Comparison of ENCODE assay signal across 8 cellular contexts in genomic region chr2:46351388-46352141, GRCh38. TPM values are rescaled to one million over a fixed set of nuclear protein-coding genes. Genes with fewer than 3 reads are reported as not detected.
A peak's percentile ranks its signal among the peaks of the same experiment; 100 is the strongest.
DNase-seq lines count a peak whose midpoint lies in the region; ATAC-seq, FAIRE-seq and TF ChIP-seq lines count a peak whose summit lies in the region.

No MANE protein-coding gene starts in this region.

- no peaks in the 10 kb centered on the region for H3K79me2 ChIP-seq in H1 (ENCODE audit: control insufficient read depth in 1 of 2, insufficient read depth in 2 of 2, low read length in 2 of 2)

- no peak overlapping the region for H2AK5ac ChIP-seq in H1 (ENCODE audit: low read depth, low read length)

- H3K23ac ChIP-seq in H1 (ENCODE audit: insufficient read length) = no peak overlapping the region

- H3K9ac ChIP-seq in BLaER1 treated with 17β-estradiol and CSF1 and Interleukin-3, amounts not matched to agents 10 nM and 100 nM = peak overlapping the region; percentile 24 to 67 (median 56); a peak in 21 of 22 replicates
- no peak overlapping the region for H3K9ac ChIP-seq in H1 (replicated peaks in 1 of 4; ENCODE audit: extremely low read depth in 1 of 4, low read depth in 3 of 4, low read length in 3 of 4)

- no peak for TF ChIP-seq RAD21 in H1 (IDR thresholded peaks at IDR 0.05 in 1 of 2, conservative IDR thresholded peaks at IDR 0.05 in 1 of 2; ENCODE audit: low read depth in 2 of 2, low read length in 2 of 2)

- H3K27me3 ChIP-seq in BLaER1 treated with 17β-estradiol and CSF1 and Interleukin-3, amounts not matched to agents 10 nM and 100 nM = no peaks in the 10 kb centered on the region
- H3K27me3 ChIP-seq in H1 (replicated peaks in 1 of 4; ENCODE audit: control insufficient read depth in 3 of 4, extremely low read depth in 1 of 4, insufficient read depth in 3 of 4, low read length in 3 of 4) = no peaks in the 10 kb centered on the region

- peak overlapping the region; percentile 39 to 69 (median 57) for H3K4me3 ChIP-seq in BLaER1 treated with 17β-estradiol and CSF1 and Interleukin-3, amounts not matched to agents 10 nM and 100 nM
- no peak overlapping the region for H3K4me3 ChIP-seq in H1 (ENCODE audit: extremely low read depth in 1 of 4, insufficient read depth in 2 of 4, low read depth in 3 of 4, low read length in 4 of 4)

- no peak overlapping the region for H3K14ac ChIP-seq in H1 (ENCODE audit: insufficient read length)

- peak; percentile 88 for ATAC-seq in activated CD8-positive, alpha-beta T cell treated with anti-CD3 and anti-CD28 coated beads for 36 hours
- ATAC-seq in GM21576 (IDR thresholded peaks at IDR 0.05; ENCODE audit: unreplicated experiment) (no peak), GM19023 (IDR thresholded peaks at IDR 0.05; ENCODE audit: unreplicated experiment) (no peak)

- no peak overlapping the region for H2BK120ac ChIP-seq in H1 (replicated peaks; ENCODE audit: low read depth, low read length)

- peak overlapping the region; percentile 90 to 99 (median 93) for H3K4me2 ChIP-seq in BLaER1 treated with 17β-estradiol and CSF1 and Interleukin-3, amounts not matched to agents 10 nM and 100 nM
- H3K4me2 ChIP-seq in H1 (ENCODE audit: insufficient read depth in 1 of 2, low read depth in 2 of 2, low read length in 2 of 2) = no peak overlapping the region

- peaks cover 0 to 58% (median 0%) of the 10 kb centered on the region in 11 experiments; a peak in 6 of 22 replicates for H3K36me3 ChIP-seq in BLaER1 treated with 17β-estradiol and CSF1 and Interleukin-3, amounts not matched to agents 10 nM and 100 nM
- no peaks in the 10 kb centered on the region for H3K36me3 ChIP-seq in H1 (ENCODE audit: control insufficient read depth in 2 of 4, insufficient read depth in 4 of 4, low read length in 3 of 4)

- peaks cover 0 to 5% (median 0%) of the 10 kb centered on the region in 11 experiments; a peak in 4 of 22 replicates for H3K9me3 ChIP-seq in BLaER1 treated with 17β-estradiol and CSF1 and Interleukin-3, amounts not matched to agents 10 nM and 100 nM (replicated peaks in 1 of 11)
- no peaks in the 10 kb centered on the region for H3K9me3 ChIP-seq in H1 (ENCODE audit: insufficient read depth in 2 of 2, low read depth in 1 of 2, low read length in 1 of 2)

- no peak overlapping the region for H3K4ac ChIP-seq in H1 (replicated peaks; ENCODE audit: insufficient read length, low read depth, low read length)

- H2BK20ac ChIP-seq in H1 (ENCODE audit: low read length) = no peak overlapping the region

- peaks cover 0 to 9% (median 0%) of the 10 kb centered on the region in 11 experiments; a peak in 3 of 22 replicates for H4K20me1 ChIP-seq in BLaER1 treated with 17β-estradiol and CSF1 and Interleukin-3, amounts not matched to agents 10 nM and 100 nM
- no peaks in the 10 kb centered on the region for H4K20me1 ChIP-seq in H1 (replicated peaks in 1 of 2; ENCODE audit: control insufficient read depth in 1 of 2, insufficient read depth in 2 of 2, low read length in 2 of 2)

- 92% methylated on average over 14 of the region's 14 CpGs; no CpG with 5 or more reads in 1 of the 2 experiments for WGBS in H1 (ENCODE audit: extremely low coverage in 1 of 2, insufficient coverage in 1 of 2, insufficient read length in 1 of 2, insufficient replicate concordance in 2 of 2, low coverage in 1 of 2, low lambda C conversion rate in 2 of 2, missing lambda C conversion rate in 1 of 2), 2 experiments

- no peak for FAIRE-seq in H1 (lab: Jason Lieb, UNC)

- H4K91ac ChIP-seq in H1 (replicated peaks; ENCODE audit: insufficient read length, low read length) = no peak overlapping the region

- no peak for TF ChIP-seq CTCF in activated CD8-positive, alpha-beta T cell treated with anti-CD3 and anti-CD28 coated beads for 36 hours (IDR thresholded peaks at IDR 0.05)
- TF ChIP-seq CTCF in H1 (IDR thresholded peaks at IDR 0.05; ENCODE audit: control extremely low read depth in 1 of 3, insufficient read depth in 1 of 3, low read depth in 1 of 3, low read length in 3 of 3) = no peak

- H3K27me3 Mint-ChIP-seq in activated CD8-positive, alpha-beta T cell treated with anti-CD3 and anti-CD28 coated beads for 36 hours = no peaks in the 10 kb centered on the region

- TF ChIP-seq EP300 in H1 (IDR thresholded peaks at IDR 0.05; ENCODE audit: borderline replicate concordance in 1 of 2, low read depth in 2 of 2, low read length in 2 of 2) = no peak

- peak overlapping the region; percentile 75 for H3K4me3 Mint-ChIP-seq in activated CD8-positive, alpha-beta T cell treated with anti-CD3 and anti-CD28 coated beads for 36 hours

- no peaks in the 10 kb centered on the region for H3K23me2 ChIP-seq in H1 (ENCODE audit: low read depth, low read length)

- no peaks in the 10 kb centered on the region for H3K9me3 Mint-ChIP-seq in activated CD8-positive, alpha-beta T cell treated with anti-CD3 and anti-CD28 coated beads for 36 hours

- 0 out of 2 replicates have a peak overlapping the region, but pooled peaks have one; percentile 22 for H2BK15ac ChIP-seq in H1 (ENCODE audit: low read length)

- H2BK12ac ChIP-seq in H1 (ENCODE audit: low read depth, low read length) = no peak overlapping the region; the same call in 1 of the 2 replicates

- H3K79me1 ChIP-seq in H1 (ENCODE audit: low read depth, low read length) = no peaks in the 10 kb centered on the region

- H3K27ac Mint-ChIP-seq in activated CD8-positive, alpha-beta T cell treated with anti-CD3 and anti-CD28 coated beads for 36 hours = peak overlapping the region; percentile 93

- peak overlapping the region; percentile 44 to 77 (median 64); a peak in 20 of 22 replicates for H3K27ac ChIP-seq in BLaER1 treated with 17β-estradiol and CSF1 and Interleukin-3, amounts not matched to agents 10 nM and 100 nM
- H3K27ac ChIP-seq in H1 (ENCODE audit: low read depth, low read length) = no peak overlapping the region; the same call in 1 of the 2 replicates

- H4K8ac ChIP-seq in H1 (ENCODE audit: extremely low read depth, insufficient read depth, low read length) = no peak overlapping the region

- CTCF ChIA-PET in activated CD8-positive, alpha-beta T cell treated with anti-CD3 and anti-CD28 coated beads for 36 hours (lab: Charles Lee) = interaction anchor here (1.5 to 1.9 kb wide), 2 partner anchors 9 to 289 kb away, joined by 4 to 7 read pairs; no protein-coding TSS in a partner anchor
- CTCF ChIA-PET in H1 (lab: Charles Lee; ENCODE audit: partially characterized antibody) = interaction anchor here (6.8 kb wide), 1 partner anchor 16 kb away, joined by 52 read pairs; no protein-coding TSS in a partner anchor

- no peak for TF ChIP-seq POLR2A in H1 (IDR thresholded peaks at IDR 0.05; ENCODE audit: control extremely low read depth in 1 of 2, low read depth in 2 of 2, low read length in 2 of 2)

- H3K56ac ChIP-seq in H1 (replicated peaks; ENCODE audit: insufficient read length, low read depth, low read length) = no peak overlapping the region

- H3K4me1 ChIP-seq in BLaER1 treated with 17β-estradiol and CSF1 and Interleukin-3, amounts not matched to agents 10 nM and 100 nM = peaks cover 52 to 100% (median 94%) of the 10 kb centered on the region in 10 experiments
- peaks cover 0 to 5% (median 0%) of the 10 kb centered on the region in 4 experiments; a peak in 1 of 7 replicates for H3K4me1 ChIP-seq in H1 (replicated peaks in 1 of 4; ENCODE audit: control insufficient read depth in 3 of 4, insufficient read depth in 4 of 4, low read length in 3 of 4)

- DNase-seq in activated CD8-positive, alpha-beta T cell treated with anti-CD3 and anti-CD28 coated beads for 36 hours = peak; percentile 86
- DNase-seq in H1 (ENCODE audit: low read depth in 1 of 2, low spot score in 2 of 2) (no peak), hypothalamus (lab: John Stamatoyannopoulos, UW) (no peak), GM03348 (ENCODE audit: low spot score) (no peak)
- peak; percentile 54 to 61 (median 61) for DNase-seq in stimulated activated CD4-positive, alpha-beta T cell treated with anti-CD3 and anti-CD28 coated beads, Interleukin-12 subunit alpha, Interleukin-12 subunit beta, amount 100 ng/mL, for 48 hours (ENCODE audit: low read depth in 2 of 3, low spot score in 1 of 3)

- no peak overlapping the region for H4K5ac ChIP-seq in H1 (ENCODE audit: insufficient read length, low read depth, low read length)

- H2AFZ ChIP-seq in H1 (ENCODE audit: low read length) = 0 out of 2 replicates have a peak overlapping the region, but pooled peaks have one; percentile 72

- intact Hi-C loops in activated CD8-positive, alpha-beta T cell treated with anti-CD3 and anti-CD28 coated beads for 36 hours (cut with micrococcal nuclease) = no loop called here

- H3K4me1 Mint-ChIP-seq in activated CD8-positive, alpha-beta T cell treated with anti-CD3 and anti-CD28 coated beads for 36 hours (ENCODE audit: low read depth) = peaks cover 60% of the 10 kb centered on the region

- H2BK5ac ChIP-seq in H1 (ENCODE audit: low read depth, low read length) = no peak overlapping the region

- H3K18ac ChIP-seq in H1 (ENCODE audit: extremely low read depth, low read length) = no peak overlapping the region

- POLR2A ChIA-PET in activated CD8-positive, alpha-beta T cell treated with anti-CD3 and anti-CD28 coated beads for 36 hours (lab: Charles Lee) = no interaction called here
- POLR2A ChIA-PET in H1 (lab: Charles Lee; ENCODE audit: partially characterized antibody) = no interaction called here

- no peaks in the 10 kb centered on the region for H3K36me3 Mint-ChIP-seq in activated CD8-positive, alpha-beta T cell treated with anti-CD3 and anti-CD28 coated beads for 36 hours (ENCODE audit: low read depth)

TF ChIP-seq in H1, 55 proteins besides CTCF, POLR2A, EP300 and RAD21 (continues in another document):
- TF ChIP-seq TAF1 (IDR thresholded peaks at IDR 0.05; ENCODE audit: low read depth, low read length) = no peak
- no peak for TF ChIP-seq RNF2 (IDR thresholded peaks at IDR 0.05; ENCODE audit: borderline replicate concordance, low read depth, low read length, missing control alignments, poor library complexity, severe bottlenecking)
- TF ChIP-seq GTF2F1 (IDR thresholded peaks at IDR 0.05; ENCODE audit: borderline replicate concordance, low read depth, low read length) = no peak
- TF ChIP-seq NANOG (IDR thresholded peaks at IDR 0.05; ENCODE audit: insufficient read depth, low read depth, low read length, poor library complexity, severe bottlenecking) = no peak
- TF ChIP-seq RFX5 (IDR thresholded peaks at IDR 0.05; ENCODE audit: borderline replicate concordance, low read depth, low read length) = no peak
- no peak for TF ChIP-seq CEBPB (IDR thresholded peaks at IDR 0.05; ENCODE audit: low read depth, low read length)

RNA-seq across cellular contexts. Expression of gene EPAS1, which starts 54.4 kb away (rescaled TPM):
- total RNA-seq in activated CD8-positive, alpha-beta T cell treated with anti-CD3 and anti-CD28 coated beads for 36 hours = 10 to 100 TPM in 1 of 2 experiments, 1 to 10 TPM in 1; 8.3 to 12.2 TPM
- 3.7 and 4.9 TPM in 2 replicates for total RNA-seq in H1 (2021; fragmentation: NEBNext Ultra II Directional; extraction: Animal tissue kit (Norgen Biotek cat#: 25700))
- polyA plus RNA-seq in H1 (2011; rRNA removed) = 1.8 and 2.0 TPM in 2 replicates
- polyA plus RNA-seq in H1 (2011; cell fraction: cytosol; rRNA removed) = 0.72 TPM
- polyA plus RNA-seq in H1 (2011; cell fraction: nucleus; rRNA removed) = 2.0 TPM
- polyA plus RNA-seq in H1 (2012, experiment 1 of 2) = 1.5 to 2.6 TPM (median 1.8 TPM) in 4 replicates
- polyA plus RNA-seq in H1 (2012, experiment 2 of 2) = 1.1 TPM
- 2.6 TPM for polyA plus RNA-seq in H1 (2013, experiment 1 of 2)
- polyA plus RNA-seq in H1 (2013, experiment 2 of 2) = 2.6 TPM
- 1.7 and 2.5 TPM in 2 replicates for polyA minus RNA-seq in H1 (2011; rRNA and poly(A)+ RNA removed)
- 16.8 TPM for polyA minus RNA-seq in H1 (2011; cell fraction: cytosol; rRNA and poly(A)+ RNA removed)
- polyA minus RNA-seq in H1 (2011; cell fraction: nucleus; rRNA and poly(A)+ RNA removed) = 3.8 TPM

Comparison
In these comparisons a context has a peak if more than half of its experiments do, and no peak if none do; other contexts are left out.
1. H3K4me2 ChIP-seq: peak in BLaER1 treated with 17β-estradiol and CSF1 and Interleukin-3, amounts not matched to agents 10 nM and 100 nM (11 of 11); none in H1 (0 of 2).
2. H3K4me3 ChIP-seq: peak in BLaER1 treated with 17β-estradiol and CSF1 and Interleukin-3, amounts not matched to agents 10 nM and 100 nM (10 of 10); none in H1 (0 of 4).
3. H3K9ac ChIP-seq: peak in BLaER1 treated with 17β-estradiol and CSF1 and Interleukin-3, amounts not matched to agents 10 nM and 100 nM (11 of 11); none in H1 (0 of 4).
4. DNase-seq: peak in activated CD8-positive, alpha-beta T cell treated with anti-CD3 and anti-CD28 coated beads for 36 hours (single experiment) and stimulated activated CD4-positive, alpha-beta T cell treated with anti-CD3 and anti-CD28 coated beads, Interleukin-12 subunit alpha, Interleukin-12 subunit beta, amount 100 ng/mL, for 48 hours (3 of 3); none in H1 (0 of 2), hypothalamus (0 of 51) and GM03348 (single experiment).